In the genomic region with DNA sequence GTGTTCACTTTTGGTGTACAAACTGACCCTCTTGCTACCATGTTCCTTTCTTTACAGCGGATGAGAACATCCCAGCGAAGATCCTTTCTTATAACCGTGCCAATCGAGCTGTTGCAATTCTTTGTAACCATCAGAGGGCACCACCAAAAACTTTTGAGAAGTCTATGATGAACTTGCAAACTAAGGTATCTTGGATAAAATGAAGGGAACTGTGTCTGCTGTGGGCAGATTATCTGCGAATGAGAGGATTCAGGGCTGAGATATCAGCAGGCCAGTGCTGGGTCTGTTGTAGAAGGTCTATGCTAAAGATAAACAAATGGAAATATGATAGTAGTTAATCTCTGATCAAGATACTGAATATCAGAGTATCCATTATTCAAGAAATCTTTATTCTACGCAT, we compare ENCODE assay signal across 1 cellular context.
TF ChIP-seq lines count a peak whose summit lies in the region.
"Not testable (repeated sequence)": the region's sequence is repeated elsewhere in the genome, so short reads cannot be mapped to it uniquely, and the experiment has no call there.

No MANE protein-coding gene starts in this region.

TF ChIP-seq in K562, 482 proteins besides CTCF, POLR2A, EP300 and RAD21 (continued from another document):
- TF ChIP-seq SOX6 (IDR thresholded peaks at IDR 0.05) (0 out of 2 replicates have a peak, but pooled peaks have one; percentile 18), NCOR1 (IDR thresholded peaks at IDR 0.05) (peak; percentile 69), DPF2 (IDR thresholded peaks at IDR 0.05) (peak; percentile 57; the same call in 1 of the 2 replicates), TRIM24 (IDR thresholded peaks at IDR 0.05) (peak in 1 of 2 experiments; percentile 21; a peak in 1 of 4 replicates), SMAD4 (CRISPR knock-in tag; conservative IDR thresholded peaks at IDR 0.05) (peak; percentile 40; the same call in 1 of the 2 replicates), ZNF766 (CRISPR knock-in tag; conservative IDR thresholded peaks at IDR 0.05) (0 out of 2 replicates have a peak, but pooled peaks have one; percentile 46), TEAD4 (IDR thresholded peaks at IDR 0.05; ENCODE audit: low read length) (peak; percentile 83), CBFA2T2 (conservative IDR thresholded peaks at IDR 0.05) (peak; percentile 59), CBFA2T3 (IDR thresholded peaks at IDR 0.05) (peak; percentile 81), MAFG (tag; conservative IDR thresholded peaks at IDR 0.05) (0 out of 2 replicates have a peak, but pooled peaks have one; percentile 8), ARID3A (IDR thresholded peaks at IDR 0.05; ENCODE audit: borderline replicate concordance, low read depth, low read length) (0 out of 2 replicates have a peak, but pooled peaks have one; percentile 18), FOXJ2 (tag; IDR thresholded peaks at IDR 0.05) (peak; percentile 65; the same call in 1 of the 2 replicates), FOSL1 (tag; conservative IDR thresholded peaks at IDR 0.05) (0 out of 2 replicates have a peak, but pooled peaks have one; percentile 26)
- TF ChIP-seq, protein P1, sequence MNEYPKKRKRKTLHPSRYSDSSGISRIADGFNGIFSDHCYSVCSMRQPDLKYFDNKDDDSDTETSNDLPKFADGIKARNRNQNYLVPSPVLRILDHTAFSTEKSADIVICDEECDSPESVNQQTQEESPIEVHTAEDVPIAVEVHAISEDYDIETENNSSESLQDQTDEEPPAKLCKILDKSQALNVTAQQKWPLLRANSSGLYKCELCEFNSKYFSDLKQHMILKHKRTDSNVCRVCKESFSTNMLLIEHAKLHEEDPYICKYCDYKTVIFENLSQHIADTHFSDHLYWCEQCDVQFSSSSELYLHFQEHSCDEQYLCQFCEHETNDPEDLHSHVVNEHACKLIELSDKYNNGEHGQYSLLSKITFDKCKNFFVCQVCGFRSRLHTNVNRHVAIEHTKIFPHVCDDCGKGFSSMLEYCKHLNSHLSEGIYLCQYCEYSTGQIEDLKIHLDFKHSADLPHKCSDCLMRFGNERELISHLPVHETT (CRISPR knock-in tag; conservative IDR thresholded peaks at IDR 0.05 in 1 of 2, IDR thresholded peaks at IDR 0.05 in 1 of 2) = peak in 1 of 2 experiments; percentile 25; a peak in 1 of 4 replicates
- TF ChIP-seq TEAD4 (CRISPR knock-in tag; IDR thresholded peaks at IDR 0.05; ENCODE audit: borderline replicate concordance) = not testable (repeated sequence)
